8 cellular contexts compared by ENCODE assay signal in the genomic region with DNA sequence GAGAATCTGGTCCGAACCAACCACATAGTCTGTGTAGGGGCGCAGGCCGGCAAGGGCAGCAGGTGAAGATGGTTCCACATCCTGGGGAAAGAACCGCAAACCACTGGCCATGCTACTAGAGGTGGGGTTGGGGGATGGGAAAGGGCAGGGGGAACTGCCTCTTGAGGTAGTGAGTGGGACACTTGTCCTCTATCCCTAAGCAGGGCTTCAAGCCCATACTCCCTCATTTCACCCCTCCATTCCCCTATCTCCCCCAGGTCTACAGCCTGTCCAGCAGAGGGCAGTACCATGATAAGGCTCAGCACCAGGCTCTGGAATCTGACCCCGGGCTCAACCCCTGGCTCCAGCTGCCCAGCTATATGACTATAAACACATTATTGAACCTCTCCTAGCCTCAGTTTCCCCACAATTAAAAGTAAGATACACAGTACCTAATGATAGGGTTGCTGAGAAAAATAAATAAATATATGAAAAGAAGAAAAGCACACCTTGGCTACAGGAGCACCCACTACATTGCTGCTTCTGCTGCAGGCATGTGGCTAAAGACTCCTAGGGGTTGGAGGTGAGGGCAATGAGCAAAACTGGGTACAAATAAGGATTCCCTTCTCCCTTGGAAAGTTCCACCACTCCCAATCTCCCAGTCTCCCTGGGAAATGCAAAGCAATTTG. TPM values are rescaled to one million over a fixed set of nuclear protein-coding genes. Genes with fewer than 3 reads are reported as not detected.
A peak's percentile ranks its signal among the peaks of the same experiment; 100 is the strongest.
DNase-seq lines count a peak whose midpoint lies in the region; ATAC-seq and TF ChIP-seq lines count a peak whose summit lies in the region.

No MANE protein-coding gene starts in this region.

- DNase-seq in CD8-positive, alpha-beta memory T cell = peak in 4 of 5 donors; percentile 29 to 66 (median 40)
- peak; percentile 63 for DNase-seq in GM19240 (ENCODE audit: insufficient read length, low spot score)
- DNase-seq in Jurkat, Clone E6-1 (ENCODE audit: low read depth, low spot score) = peak; percentile 27
- DNase-seq in activated B cell treated with CpG ODN at 0.5 μM for 24 hours = no peak
- peak; percentile 18 for DNase-seq in effector CD8-positive, alpha-beta T cell (lab: John Stamatoyannopoulos, UW)
- peak; percentile 56 for DNase-seq in natural killer cell treated with Interleukin-12 subunit alpha and Interleukin-12 subunit beta and Interleukin-15 and Interleukin-18, amount 100 ng/mL, for 72 hours (ENCODE audit: low spot score)
- DNase-seq in NCI-H187 (lab: John Stamatoyannopoulos, UW) = no peak
- DNase-seq in GOT3 (lab: John Stamatoyannopoulos, UW) = no peak

- CTCF ChIA-PET in CD8-positive, alpha-beta memory T cell (lab: Charles Lee) = interaction anchor here (0.6 to 3.3 kb wide), 5 partner anchors 12 to 190 kb away, joined by 3 to 14 read pairs (median 3); no protein-coding TSS in a partner anchor
- CTCF ChIA-PET in activated B cell treated with CpG ODN at 0.5 μM for 24 hours (lab: Charles Lee) = interaction anchor here (0.5 to 2.0 kb wide), 8 partner anchors 8 to 190 kb away, joined by 3 to 15 read pairs (median 4); no protein-coding TSS in a partner anchor

- no peak overlapping the region for H3K4me3 ChIP-seq in CD8-positive, alpha-beta memory T cell (ENCODE audit: low read length)
- no peak overlapping the region for H3K4me3 ChIP-seq in Jurkat, Clone E6-1 (ENCODE audit: low read length)

- peaks cover 0 to 36% (median 4%) of the 10 kb centered on the region in 3 donors for H3K36me3 Mint-ChIP-seq in CD8-positive, alpha-beta memory T cell
- peaks cover 49% of the 10 kb centered on the region for H3K36me3 Mint-ChIP-seq in activated B cell treated with CpG ODN at 0.5 μM for 24 hours (ENCODE audit: low read depth)
- no peaks in the 10 kb centered on the region for H3K36me3 Mint-ChIP-seq in natural killer cell treated with Interleukin-12 subunit alpha and Interleukin-12 subunit beta and Interleukin-15 and Interleukin-18, amount 100 ng/mL, for 72 hours

- no peaks in the 10 kb centered on the region for H3K9me3 Mint-ChIP-seq in CD8-positive, alpha-beta memory T cell
- H3K9me3 Mint-ChIP-seq in activated B cell treated with CpG ODN at 0.5 μM for 24 hours = no peaks in the 10 kb centered on the region
- no peaks in the 10 kb centered on the region for H3K9me3 Mint-ChIP-seq in natural killer cell treated with Interleukin-12 subunit alpha and Interleukin-12 subunit beta and Interleukin-15 and Interleukin-18, amount 100 ng/mL, for 72 hours

- H3K27me3 Mint-ChIP-seq in CD8-positive, alpha-beta memory T cell = no peaks in the 10 kb centered on the region
- no peaks in the 10 kb centered on the region for H3K27me3 Mint-ChIP-seq in activated B cell treated with CpG ODN at 0.5 μM for 24 hours
- peaks cover 5 to 7% of the 10 kb centered on the region in 2 donors for H3K27me3 Mint-ChIP-seq in natural killer cell treated with Interleukin-12 subunit alpha and Interleukin-12 subunit beta and Interleukin-15 and Interleukin-18, amount 100 ng/mL, for 72 hours

- intact Hi-C loops in activated B cell treated with CpG ODN at 0.5 μM for 24 hours (cut with micrococcal nuclease) = loop anchor here (1.0 kb wide), 4 partner anchors 80 to 277 kb away; no protein-coding TSS in a partner anchor

- H3K27me3 ChIP-seq in CD8-positive, alpha-beta memory T cell (ENCODE audit: insufficient read depth, low read length, poor library complexity, severe bottlenecking) = no peaks in the 10 kb centered on the region

- peak overlapping the region in 4 of 8 donors; percentile 23 to 92 (median 62) for H3K27ac Mint-ChIP-seq in CD8-positive, alpha-beta memory T cell
- no peak overlapping the region for H3K27ac Mint-ChIP-seq in activated B cell treated with CpG ODN at 0.5 μM for 24 hours
- H3K27ac Mint-ChIP-seq in natural killer cell treated with Interleukin-12 subunit alpha and Interleukin-12 subunit beta and Interleukin-15 and Interleukin-18, amount 100 ng/mL, for 72 hours = no peak overlapping the region

- H3K4me3 Mint-ChIP-seq in CD8-positive, alpha-beta memory T cell = peak overlapping the region in 1 of 7 donors; percentile 35
- no peak overlapping the region for H3K4me3 Mint-ChIP-seq in activated B cell treated with CpG ODN at 0.5 μM for 24 hours
- no peak overlapping the region for H3K4me3 Mint-ChIP-seq in natural killer cell treated with Interleukin-12 subunit alpha and Interleukin-12 subunit beta and Interleukin-15 and Interleukin-18, amount 100 ng/mL, for 72 hours

- H3K4me1 ChIP-seq in CD8-positive, alpha-beta memory T cell (ENCODE audit: insufficient read depth, low read length) = peaks cover 10% of the 10 kb centered on the region

- no peaks in the 10 kb centered on the region for H3K9me3 ChIP-seq in CD8-positive, alpha-beta memory T cell (ENCODE audit: low read length)

- no peak overlapping the region for H3K27ac ChIP-seq in CD8-positive, alpha-beta memory T cell (ENCODE audit: low read depth, low read length)

- H3K36me3 ChIP-seq in CD8-positive, alpha-beta memory T cell (ENCODE audit: insufficient read depth, low read length) = peaks cover 10% of the 10 kb centered on the region

- TF ChIP-seq CTCF in activated B cell treated with CpG ODN at 0.5 μM for 24 hours (IDR thresholded peaks at IDR 0.05) = peak; percentile 44

- H3K4me1 Mint-ChIP-seq in CD8-positive, alpha-beta memory T cell = peaks cover 30 to 43% (median 36%) of the 10 kb centered on the region in 3 donors
- H3K4me1 Mint-ChIP-seq in activated B cell treated with CpG ODN at 0.5 μM for 24 hours = peaks cover 42% of the 10 kb centered on the region
- peaks cover 9 to 13% of the 10 kb centered on the region in 2 donors for H3K4me1 Mint-ChIP-seq in natural killer cell treated with Interleukin-12 subunit alpha and Interleukin-12 subunit beta and Interleukin-15 and Interleukin-18, amount 100 ng/mL, for 72 hours (ENCODE audit: low read depth in 2 of 2)

- POLR2A ChIA-PET in CD8-positive, alpha-beta memory T cell (lab: Charles Lee) = no interaction called here
- POLR2A ChIA-PET in activated B cell treated with CpG ODN at 0.5 μM for 24 hours (lab: Charles Lee) = interaction anchor here (1.5 kb wide), 1 partner anchor 187 kb away, joined by 5 read pairs; no protein-coding TSS in a partner anchor

- ATAC-seq in activated B cell treated with CpG ODN at 0.5 μM for 24 hours (ENCODE audit: low read depth) = peak; percentile 90
- ATAC-seq in natural killer cell treated with Interleukin-12 subunit alpha and Interleukin-12 subunit beta and Interleukin-15 and Interleukin-18, amount 100 ng/mL, for 72 hours = peak; percentile 59 to 62

RNA-seq across cellular contexts. Expression of gene GORASP1, which starts 6.3 kb away (rescaled TPM):
- total RNA-seq in CD8-positive, alpha-beta memory T cell = 10 to 100 TPM; 21.6 to 22.8 TPM
- 16.9 TPM for polyA plus RNA-seq in CD8-positive, alpha-beta memory T cell
- 27.0 TPM for polyA plus RNA-seq in Jurkat, Clone E6-1 (2012; ENCODE audit: insufficient read depth, insufficient read length)
- 41.6 and 47.8 TPM in 2 replicates for total RNA-seq in activated B cell treated with CpG ODN at 0.5 μM for 24 hours
- total RNA-seq in natural killer cell treated with Interleukin-12 subunit alpha and Interleukin-12 subunit beta and Interleukin-15 and Interleukin-18, amount 100 ng/mL, for 72 hours = 10 to 100 TPM; 12.9 to 16.6 TPM

RNA-seq across cellular contexts. Expression of gene TTC21A, which starts 6.3 kb away (rescaled TPM):
- total RNA-seq in CD8-positive, alpha-beta memory T cell = 1 to 10 TPM in 1 of 2 experiments, under 1 TPM in 1; 0.80 to 1.1 TPM
- 0.67 TPM for polyA plus RNA-seq in CD8-positive, alpha-beta memory T cell
- polyA plus RNA-seq in Jurkat, Clone E6-1 (2012; ENCODE audit: insufficient read depth, insufficient read length) = 2.8 TPM
- total RNA-seq in activated B cell treated with CpG ODN at 0.5 μM for 24 hours = 11.4 and 15.9 TPM in 2 replicates
- total RNA-seq in natural killer cell treated with Interleukin-12 subunit alpha and Interleukin-12 subunit beta and Interleukin-15 and Interleukin-18, amount 100 ng/mL, for 72 hours = 1 to 10 TPM in 1 of 2 donors, under 1 TPM in 1; 0.12 to 1.8 TPM

RNA-seq across cellular contexts. Expression of gene WDR48, which starts 49.3 kb away (rescaled TPM):
- 10 to 100 TPM; 44.7 to 46.3 TPM for total RNA-seq in CD8-positive, alpha-beta memory T cell
- polyA plus RNA-seq in CD8-positive, alpha-beta memory T cell = 44.7 TPM
- 42.0 TPM for polyA plus RNA-seq in Jurkat, Clone E6-1 (2012; ENCODE audit: insufficient read depth, insufficient read length)
- total RNA-seq in activated B cell treated with CpG ODN at 0.5 μM for 24 hours = 47.7 and 48.9 TPM in 2 replicates
- 10 to 100 TPM; 26.9 to 31.8 TPM for total RNA-seq in natural killer cell treated with Interleukin-12 subunit alpha and Interleukin-12 subunit beta and Interleukin-15 and Interleukin-18, amount 100 ng/mL, for 72 hours

RNA-seq across cellular contexts. Expression of gene SCN11A, which starts 49.4 kb away (rescaled TPM):
- under 1 TPM; 0.07 to 0.09 TPM for total RNA-seq in CD8-positive, alpha-beta memory T cell
- not detected for polyA plus RNA-seq in CD8-positive, alpha-beta memory T cell
- polyA plus RNA-seq in Jurkat, Clone E6-1 (2012; ENCODE audit: insufficient read depth, insufficient read length) = not detected
- total RNA-seq in activated B cell treated with CpG ODN at 0.5 μM for 24 hours = 0.16 and 0.20 TPM in 2 replicates
- under 1 TPM; 0.05 to 0.14 TPM for total RNA-seq in natural killer cell treated with Interleukin-12 subunit alpha and Interleukin-12 subunit beta and Interleukin-15 and Interleukin-18, amount 100 ng/mL, for 72 hours

RNA-seq across cellular contexts. Expression of gene CSRNP1, which starts 52.2 kb away (rescaled TPM):
- 10 to 100 TPM; 31.7 to 33.8 TPM for total RNA-seq in CD8-positive, alpha-beta memory T cell
- polyA plus RNA-seq in CD8-positive, alpha-beta memory T cell = 30.7 TPM
- polyA plus RNA-seq in Jurkat, Clone E6-1 (2012; ENCODE audit: insufficient read depth, insufficient read length) = 4.5 TPM
- total RNA-seq in activated B cell treated with CpG ODN at 0.5 μM for 24 hours = 17.5 and 18.1 TPM in 2 replicates
- 10 to 100 TPM; 10.8 to 18.4 TPM for total RNA-seq in natural killer cell treated with Interleukin-12 subunit alpha and Interleukin-12 subunit beta and Interleukin-15 and Interleukin-18, amount 100 ng/mL, for 72 hours

Comparison
In these comparisons a context has a peak if more than half of its experiments do, and no peak if none do; other contexts are left out.
1. DNase-seq: peak in CD8-positive, alpha-beta memory T cell (4 of 5), GM19240 (single experiment), Jurkat, Clone E6-1 (single experiment), effector CD8-positive, alpha-beta T cell (single experiment) and natural killer cell treated with Interleukin-12 subunit alpha and Interleukin-12 subunit beta and Interleukin-15 and Interleukin-18, amount 100 ng/mL, for 72 hours (single experiment); none in activated B cell treated with CpG ODN at 0.5 μM for 24 hours (single experiment), NCI-H187 (0 of 2) and GOT3 (single experiment).